Comparison of ENCODE assay signal across 8 cellular contexts in genomic region chr10:92699193-92699517, GRCh38. TPM values are rescaled to one million over a fixed set of nuclear protein-coding genes. Genes with fewer than 3 reads are reported as not detected.
DNase-seq lines count a peak whose midpoint lies in the region; ATAC-seq and TF ChIP-seq lines count a peak whose summit lies in the region.

No MANE protein-coding gene starts in this region.

- peak overlapping the region; percentile 88 for H3K18ac ChIP-seq in mesenchymal stem cell (ENCODE audit: low read depth in 1 of 2, low read length in 2 of 2)

- CTCF ChIA-PET in activated naive CD4-positive, alpha-beta T cell treated with anti-CD3 and anti-CD28 coated beads for 36 hours (lab: Charles Lee) = no interaction called here

- no peak overlapping the region for H2BK5ac ChIP-seq in mesenchymal stem cell (ENCODE audit: low read depth, low read length, poor library complexity, severe bottlenecking)

- peak overlapping the region; percentile 99 for H4K8ac ChIP-seq in mesenchymal stem cell (ENCODE audit: low read length)

- peak overlapping the region; percentile 78 for H3K4me3 Mint-ChIP-seq in activated naive CD4-positive, alpha-beta T cell treated with anti-CD3 and anti-CD28 coated beads for 36 hours
- peak overlapping the region; percentile 77 to 86 (median 84) for H3K4me3 Mint-ChIP-seq in brain
- H3K4me3 Mint-ChIP-seq in type B pancreatic cell = peak overlapping the region; percentile 84

- no peaks in the 10 kb centered on the region for H3K36me3 Mint-ChIP-seq in activated naive CD4-positive, alpha-beta T cell treated with anti-CD3 and anti-CD28 coated beads for 36 hours (ENCODE audit: low read depth)
- no peaks in the 10 kb centered on the region for H3K36me3 Mint-ChIP-seq in brain
- H3K36me3 Mint-ChIP-seq in type B pancreatic cell = no peaks in the 10 kb centered on the region

- no peak overlapping the region for H3K27ac ChIP-seq in mesenchymal stem cell (ENCODE audit: low read length, poor library complexity, severe bottlenecking)

- intact Hi-C loops in activated naive CD4-positive, alpha-beta T cell treated with anti-CD3 and anti-CD28 coated beads for 36 hours (cut with micrococcal nuclease) = loop anchor here (1.0 to 10.0 kb wide), 3 partner anchors 8 to 366 kb away; partner anchors contain the start of gene CYP26C1

- H2AK5ac ChIP-seq in mesenchymal stem cell (ENCODE audit: low read length, severe bottlenecking) = no peak overlapping the region

- peak overlapping the region; percentile 96 for H4K91ac ChIP-seq in mesenchymal stem cell (ENCODE audit: low read length)

- WGBS in mesenchymal stem cell = 7% methylated on average over 3 of the region's 3 CpGs

- peak overlapping the region; percentile 90 for H2BK15ac ChIP-seq in mesenchymal stem cell (ENCODE audit: low read depth, poor library complexity, severe bottlenecking)

- peaks cover 65% of the 10 kb centered on the region for H3K27me3 Mint-ChIP-seq in activated naive CD4-positive, alpha-beta T cell treated with anti-CD3 and anti-CD28 coated beads for 36 hours (ENCODE audit: low read depth)
- H3K27me3 Mint-ChIP-seq in brain = peaks cover 94% of the 10 kb centered on the region
- H3K27me3 Mint-ChIP-seq in type B pancreatic cell = peaks cover 89% of the 10 kb centered on the region

- no peak overlapping the region for H3K27ac Mint-ChIP-seq in activated naive CD4-positive, alpha-beta T cell treated with anti-CD3 and anti-CD28 coated beads for 36 hours
- H3K27ac Mint-ChIP-seq in brain (no peak overlapping the region), type B pancreatic cell (no peak overlapping the region)

- no peak for TF ChIP-seq CTCF in brain (conservative IDR thresholded peaks at IDR 0.05)
- no peak for TF ChIP-seq CTCF in type B pancreatic cell (conservative IDR thresholded peaks at IDR 0.05)

- peak overlapping the region; percentile 86 for H2AFZ ChIP-seq in mesenchymal stem cell (ENCODE audit: low read depth, low read length)

- H3K14ac ChIP-seq in mesenchymal stem cell (ENCODE audit: low read length in 2 of 2) = no peak overlapping the region

- H3K4ac ChIP-seq in mesenchymal stem cell (ENCODE audit: low read depth in 1 of 2, low read length in 2 of 2) = peak overlapping the region; percentile 91 to 99

- H3K4me3 ChIP-seq in mesenchymal stem cell (ENCODE audit: insufficient read depth in 1 of 2, low read depth in 1 of 2, low read length in 2 of 2) = peak overlapping the region; percentile 47 to 80

- no peaks in the 10 kb centered on the region for H3K9me3 Mint-ChIP-seq in activated naive CD4-positive, alpha-beta T cell treated with anti-CD3 and anti-CD28 coated beads for 36 hours
- H3K9me3 Mint-ChIP-seq in brain (peaks cover 0 to 4% (median 0%) of the 10 kb centered on the region in 5 experiments), type B pancreatic cell (no peaks in the 10 kb centered on the region)

- peaks cover 16% of the 10 kb centered on the region for H3K4me1 Mint-ChIP-seq in activated naive CD4-positive, alpha-beta T cell treated with anti-CD3 and anti-CD28 coated beads for 36 hours (ENCODE audit: low read depth)
- peaks cover 17% of the 10 kb centered on the region for H3K4me1 Mint-ChIP-seq in brain
- H3K4me1 Mint-ChIP-seq in type B pancreatic cell (ENCODE audit: unreplicated experiment) = peaks cover 5% of the 10 kb centered on the region

- no peaks in the 10 kb centered on the region for H3K9me3 ChIP-seq in mesenchymal stem cell (ENCODE audit: control insufficient read depth, low read length)

- H3K4me2 ChIP-seq in mesenchymal stem cell (ENCODE audit: low read length, poor library complexity, severe bottlenecking) = peak overlapping the region; percentile 99

- H3K4me1 ChIP-seq in mesenchymal stem cell (ENCODE audit: control insufficient read depth, insufficient read depth, low read depth, low read length) = peaks cover 16% of the 10 kb centered on the region

- peak overlapping the region; percentile 98 for H2BK120ac ChIP-seq in mesenchymal stem cell (ENCODE audit: low read depth, low read length)

- no peak for DNase-seq in activated naive CD4-positive, alpha-beta T cell treated with anti-CD3 and anti-CD28 coated beads for 36 hours
- no peak for DNase-seq in activated naive CD4-positive, alpha-beta T cell (lab: John Stamatoyannopoulos, UW)
- no peak for DNase-seq in mesenchymal stem cell
- DNase-seq in type B pancreatic cell (ENCODE audit: extremely low spot score, unreplicated experiment) = no peak
- no peak for DNase-seq in dermis blood vessel endothelial cell
- DNase-seq in activated CD8-positive, alpha-beta memory T cell treated with anti-CD3 and anti-CD28 coated beads for 24 hours = no peak

- H3K79me1 ChIP-seq in mesenchymal stem cell (replicated peaks; ENCODE audit: low read length, poor library complexity, severe bottlenecking) = no peaks in the 10 kb centered on the region

- H3K27me3 ChIP-seq in mesenchymal stem cell (ENCODE audit: control insufficient read depth in 1 of 2, insufficient read depth in 1 of 2, low read length in 2 of 2) = peaks cover 0 to 28% of the 10 kb centered on the region in 2 experiments

- H2BK12ac ChIP-seq in mesenchymal stem cell (ENCODE audit: low read length in 2 of 2) = peak overlapping the region; percentile 77 to 79

- no peak overlapping the region for H3K23ac ChIP-seq in mesenchymal stem cell (ENCODE audit: low read length in 2 of 2)

- ATAC-seq in GM18867 (IDR thresholded peaks at IDR 0.05; ENCODE audit: unreplicated experiment) = no peak

- peak overlapping the region; percentile 81 for H3K9ac ChIP-seq in mesenchymal stem cell (ENCODE audit: low read length)

- no peaks in the 10 kb centered on the region for H3K36me3 ChIP-seq in mesenchymal stem cell (ENCODE audit: control insufficient read depth in 1 of 2, insufficient read depth in 2 of 2, low read depth in 1 of 2, low read length in 2 of 2)

RNA-seq across cellular contexts. Expression of gene HHEX, which starts 9.4 kb away (rescaled TPM):
- under 1 TPM in 1 of 2 experiments, not detected in 1; 0.15 TPM for total RNA-seq in activated naive CD4-positive, alpha-beta T cell treated with anti-CD3 and anti-CD28 coated beads for 36 hours
- 5.1 TPM for polyA plus RNA-seq in brain (ENCODE audit: insufficient read depth, low read depth, low replicate concordance)
- 9.0 TPM for polyA plus RNA-seq in mesenchymal stem cell (2013, experiment 1 of 2)
- polyA plus RNA-seq in mesenchymal stem cell (2013, experiment 2 of 2) = 8.7 TPM
- total RNA-seq in type B pancreatic cell (ENCODE audit: low replicate concordance) (6.6 and 6.7 TPM in 2 replicates), dermis blood vessel endothelial cell (56.7 and 66.9 TPM in 2 replicates)
